In the genomic region with DNA sequence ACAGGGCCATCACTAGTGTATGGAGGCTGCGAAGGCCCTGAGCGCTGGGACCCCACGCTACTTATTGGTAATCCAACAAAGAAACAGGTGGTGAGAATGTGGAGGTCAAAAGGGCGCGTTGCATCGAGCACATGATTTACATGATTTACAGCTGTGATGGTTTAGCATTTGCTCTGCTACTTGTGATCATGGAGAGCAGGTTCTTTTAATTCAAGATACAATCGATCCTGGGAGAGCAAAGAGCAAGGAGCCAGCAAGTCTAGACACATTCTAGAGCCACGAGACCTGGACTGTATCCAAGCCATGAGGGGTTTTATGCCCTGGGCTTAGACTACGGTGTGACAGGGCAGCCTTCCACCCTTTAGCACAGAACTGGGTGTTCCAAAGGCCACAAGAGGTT, we compare ENCODE assay signal across 2 cellular contexts.
A peak's percentile ranks its signal among the peaks of the same experiment; 100 is the strongest.
TF ChIP-seq lines count a peak whose summit lies in the region.

No MANE protein-coding gene starts in this region.

TF ChIP-seq in HEK293, 187 proteins besides CTCF, POLR2A, EP300 and RAD21:
- TF ChIP-seq ZNF600 (tag by site-specific recombination; IDR thresholded peaks at IDR 0.05) (no peak), ZNF274 (IDR thresholded peaks at IDR 0.05; ENCODE audit: low read length) (no peak), ZNF274 (tag by site-specific recombination; IDR thresholded peaks at IDR 0.05; ENCODE audit: borderline replicate concordance) (no peak), ZBTB17 (tag by site-specific recombination; IDR thresholded peaks at IDR 0.05) (peak; percentile 47), ZBTB20 (tag by site-specific recombination; IDR thresholded peaks at IDR 0.05) (no peak)
- TF ChIP-seq, protein P1, sequence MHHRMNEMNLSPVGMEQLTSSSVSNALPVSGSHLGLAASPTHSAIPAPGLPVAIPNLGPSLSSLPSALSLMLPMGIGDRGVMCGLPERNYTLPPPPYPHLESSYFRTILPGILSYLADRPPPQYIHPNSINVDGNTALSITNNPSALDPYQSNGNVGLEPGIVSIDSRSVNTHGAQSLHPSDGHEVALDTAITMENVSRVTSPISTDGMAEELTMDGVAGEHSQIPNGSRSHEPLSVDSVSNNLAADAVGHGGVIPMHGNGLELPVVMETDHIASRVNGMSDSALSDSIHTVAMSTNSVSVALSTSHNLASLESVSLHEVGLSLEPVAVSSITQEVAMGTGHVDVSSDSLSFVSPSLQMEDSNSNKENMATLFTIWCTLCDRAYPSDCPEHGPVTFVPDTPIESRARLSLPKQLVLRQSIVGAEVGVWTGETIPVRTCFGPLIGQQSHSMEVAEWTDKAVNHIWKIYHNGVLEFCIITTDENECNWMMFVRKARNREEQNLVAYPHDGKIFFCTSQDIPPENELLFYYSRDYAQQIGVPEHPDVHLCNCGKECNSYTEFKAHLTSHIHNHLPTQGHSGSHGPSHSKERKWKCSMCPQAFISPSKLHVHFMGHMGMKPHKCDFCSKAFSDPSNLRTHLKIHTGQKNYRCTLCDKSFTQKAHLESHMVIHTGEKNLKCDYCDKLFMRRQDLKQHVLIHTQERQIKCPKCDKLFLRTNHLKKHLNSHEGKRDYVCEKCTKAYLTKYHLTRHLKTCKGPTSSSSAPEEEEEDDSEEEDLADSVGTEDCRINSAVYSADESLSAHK (tag by site-specific recombination; IDR thresholded peaks at IDR 0.05), result no peak

TF ChIP-seq in H1, 55 proteins besides CTCF, POLR2A, EP300 and RAD21:
- TF ChIP-seq, protein P2, sequence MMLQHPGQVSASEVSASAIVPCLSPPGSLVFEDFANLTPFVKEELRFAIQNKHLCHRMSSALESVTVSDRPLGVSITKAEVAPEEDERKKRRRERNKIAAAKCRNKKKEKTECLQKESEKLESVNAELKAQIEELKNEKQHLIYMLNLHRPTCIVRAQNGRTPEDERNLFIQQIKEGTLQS (IDR thresholded peaks at IDR 0.05; ENCODE audit: insufficient read depth, low read depth, low read length), result no peak
- TF ChIP-seq NRF1 (IDR thresholded peaks at IDR 0.05; ENCODE audit: low read depth, low read length) (no peak), POU5F1 (IDR thresholded peaks at IDR 0.05; ENCODE audit: low read depth, low read length) (no peak), CTBP2 (IDR thresholded peaks at IDR 0.05; ENCODE audit: borderline replicate concordance, insufficient read depth, insufficient read length, low read length) (no peak), SIRT6 (IDR thresholded peaks at IDR 0.05; ENCODE audit: low read length) (no peak), RBBP5 (IDR thresholded peaks at IDR 0.05; ENCODE audit: borderline replicate concordance, low read depth, low read length) (no peak), ASH2L (IDR thresholded peaks at IDR 0.05; ENCODE audit: low read length) (no peak), SAP30 (IDR thresholded peaks at IDR 0.05; ENCODE audit: insufficient read depth, insufficient replicate concordance, low read length) (no peak), MAFK (IDR thresholded peaks at IDR 0.05; ENCODE audit: low read depth, low read length) (no peak), BRCA1 (IDR thresholded peaks at IDR 0.05; ENCODE audit: low read depth, low read length) (no peak), KDM4A (IDR thresholded peaks at IDR 0.05; ENCODE audit: low read depth, low read length, severe bottlenecking) (no peak), EZH2 (IDR thresholded peaks at IDR 0.05; ENCODE audit: low read depth, low read length, severe bottlenecking) (no peak), KDM1A (IDR thresholded peaks at IDR 0.05; ENCODE audit: borderline replicate concordance, low read length) (no peak), HDAC6 (IDR thresholded peaks at IDR 0.05; ENCODE audit: low read depth, low read length) (no peak), SP1 (IDR thresholded peaks at IDR 0.05; ENCODE audit: low read depth, low read length) (no peak)
- TF ChIP-seq, protein P3, sequence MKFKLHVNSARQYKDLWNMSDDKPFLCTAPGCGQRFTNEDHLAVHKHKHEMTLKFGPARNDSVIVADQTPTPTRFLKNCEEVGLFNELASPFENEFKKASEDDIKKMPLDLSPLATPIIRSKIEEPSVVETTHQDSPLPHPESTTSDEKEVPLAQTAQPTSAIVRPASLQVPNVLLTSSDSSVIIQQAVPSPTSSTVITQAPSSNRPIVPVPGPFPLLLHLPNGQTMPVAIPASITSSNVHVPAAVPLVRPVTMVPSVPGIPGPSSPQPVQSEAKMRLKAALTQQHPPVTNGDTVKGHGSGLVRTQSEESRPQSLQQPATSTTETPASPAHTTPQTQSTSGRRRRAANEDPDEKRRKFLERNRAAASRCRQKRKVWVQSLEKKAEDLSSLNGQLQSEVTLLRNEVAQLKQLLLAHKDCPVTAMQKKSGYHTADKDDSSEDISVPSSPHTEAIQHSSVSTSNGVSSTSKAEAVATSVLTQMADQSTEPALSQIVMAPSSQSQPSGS (IDR thresholded peaks at IDR 0.05; ENCODE audit: low read length), result no peak
